ENCODE assay signal across 19 cellular contexts in the genomic region with DNA sequence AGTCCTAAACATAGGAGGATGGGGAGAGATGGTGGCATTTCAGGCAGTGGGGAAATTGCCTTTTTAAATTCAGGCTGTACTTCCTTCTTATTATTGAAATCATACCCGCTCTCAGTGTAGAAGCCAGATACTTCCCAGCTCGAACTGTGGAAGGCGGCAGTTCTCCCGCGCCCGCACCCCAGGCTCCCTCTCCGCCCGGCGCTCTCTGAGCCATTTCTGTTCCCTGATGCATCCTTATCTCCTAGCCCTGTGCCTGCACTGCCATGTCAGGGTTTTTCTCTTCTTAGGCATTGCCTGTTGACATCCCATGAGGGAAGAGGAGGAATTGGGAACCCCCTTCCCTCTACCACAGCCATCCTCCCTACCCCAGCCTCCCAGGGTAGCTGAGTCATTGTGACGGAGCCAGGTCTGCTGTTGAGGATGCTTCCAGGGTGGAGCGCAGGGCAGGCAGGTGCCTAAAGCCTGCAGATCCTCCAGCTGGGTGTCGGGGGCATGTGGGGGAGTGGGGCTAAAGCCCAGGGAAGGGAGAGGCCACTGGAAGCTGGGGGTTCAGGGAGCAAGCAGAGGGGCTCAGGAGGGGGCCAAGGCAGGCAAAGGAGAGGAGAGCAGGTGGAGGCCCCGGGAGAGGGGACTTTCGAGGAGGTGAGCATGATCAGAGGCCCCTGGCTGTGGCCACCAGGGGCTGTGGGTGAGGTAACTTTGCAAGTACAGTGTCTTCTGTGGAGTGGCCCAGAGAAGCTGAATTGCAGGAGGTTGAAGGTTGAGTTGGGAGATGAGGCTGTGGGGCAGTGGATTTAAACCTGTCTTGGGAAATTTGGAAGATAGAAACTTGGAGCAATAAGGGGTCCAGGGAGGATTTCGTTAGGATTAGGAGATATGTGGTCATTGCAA. TPM values are rescaled to one million over a fixed set of nuclear protein-coding genes. Genes with fewer than 3 reads are reported as not detected.
DNase-seq lines count a peak whose midpoint lies in the region; ATAC-seq and TF ChIP-seq lines count a peak whose summit lies in the region.
"Had no signal": no experiment of that assay in that cellular context is flagged by ENCODE, and none has a peak within 500 bp of the region (broad histone marks: within the 10 kb centered on the region; RNA-seq: fewer than 3 reads in every experiment).

No MANE protein-coding gene starts in this region.

- no peak for TF ChIP-seq CTCF in chondrocyte (IDR thresholded peaks at IDR 0.05)

- H3K36me3 ChIP-seq in H7 (replicated peaks; ENCODE audit: control insufficient read depth, insufficient read depth, low read length) (peaks cover 3% of the 10 kb centered on the region; the same call in 1 of the 2 replicates), neuronal stem cell (replicated peaks in 1 of 2; ENCODE audit: control insufficient read depth in 2 of 2, insufficient read depth in 2 of 2, low read length in 2 of 2) (no peaks in the 10 kb centered on the region)

- H3K4me1 Mint-ChIP-seq in chondrocyte (ENCODE audit: low read depth), result peaks cover 6% of the 10 kb centered on the region
- H3K4me1 Mint-ChIP-seq in activated T-helper 1 cell treated with anti-CD3 and anti-CD28 coated beads, Interleukin-12 subunit alpha, Interleukin-12 subunit beta, Interleukin-2, Interleukin-4 antibody, amounts not matched to agents 30 ng/mL and 10 ng/mL and 1 ng/mL, durations not matched to agents 14 hours and 24 hours and 36 hours (ENCODE audit: low read depth), result no peaks in the 10 kb centered on the region
- H3K4me1 Mint-ChIP-seq: T-cell had no signal

- H3K4me3 Mint-ChIP-seq in chondrocyte (ENCODE audit: unreplicated experiment), result no peak overlapping the region
- H3K4me3 Mint-ChIP-seq in activated T-helper 1 cell treated with anti-CD3 and anti-CD28 coated beads, Interleukin-12 subunit alpha, Interleukin-12 subunit beta, Interleukin-2, Interleukin-4 antibody, amounts not matched to agents 30 ng/mL and 10 ng/mL and 1 ng/mL, durations not matched to agents 14 hours and 24 hours and 36 hours, result no peak overlapping the region
- H3K4me3 Mint-ChIP-seq: HFFc6, T-cell had no signal

- H2AFZ ChIP-seq in neuronal stem cell (ENCODE audit: low read length), result no peak overlapping the region

- H3K79me1 ChIP-seq in neuronal stem cell (ENCODE audit: low read depth, low read length), result peaks cover 2% of the 10 kb centered on the region

- WGBS in neuronal stem cell (ENCODE audit: extremely low coverage in 2 of 2, insufficient read length in 2 of 2, insufficient replicate concordance in 1 of 2), 2 donors, result no CpG with 5 or more reads among the region's 15 CpGs

- peak overlapping the region; percentile 66 for H3K23ac ChIP-seq in neuronal stem cell (ENCODE audit: low read depth, low read length, poor library complexity)

- no peak overlapping the region for H3K4me3 ChIP-seq in H7 (ENCODE audit: insufficient read depth, low read depth, low read length)
- no peak overlapping the region for H3K4me3 ChIP-seq in neuronal stem cell (ENCODE audit: low read length in 2 of 2)

- H3K9ac ChIP-seq in neuronal stem cell (ENCODE audit: low read depth, low read length, poor library complexity), result no peak overlapping the region
- H3K9ac ChIP-seq: KMS-11 had no signal

- no peak overlapping the region for H2BK120ac ChIP-seq in neuronal stem cell (ENCODE audit: low read depth, low read length)

- intact Hi-C loops in activated T-helper 1 cell treated with anti-CD3 and anti-CD28 coated beads, Interleukin-12 subunit alpha, Interleukin-12 subunit beta, Interleukin-2, Interleukin-4 antibody, amounts not matched to agents 30 ng/mL and 10 ng/mL and 1 ng/mL, durations not matched to agents 14 hours and 24 hours and 36 hours (cut with micrococcal nuclease), result no loop called here

- H4K91ac ChIP-seq in neuronal stem cell (ENCODE audit: low read depth, low read length, poor library complexity), result no peak overlapping the region

- H3K27ac ChIP-seq in neuronal stem cell (replicated peaks; ENCODE audit: low read length), result no peak overlapping the region
- H3K27ac ChIP-seq: KMS-11 had no signal

- no peak overlapping the region for H2BK5ac ChIP-seq in neuronal stem cell (ENCODE audit: low read length)

- no peak overlapping the region for H2BK12ac ChIP-seq in neuronal stem cell (ENCODE audit: low read length)

- H3K4ac ChIP-seq in neuronal stem cell (ENCODE audit: low read length), result no peak overlapping the region

- peaks cover 0 to under 1% of the 10 kb centered on the region in 2 donors for H3K9me3 ChIP-seq in neuronal stem cell (replicated peaks in 1 of 2; ENCODE audit: control insufficient read depth in 2 of 2, insufficient read depth in 1 of 2, low read depth in 1 of 2, low read length in 2 of 2)

- DNase-seq in D341Med (ENCODE audit: low spot score) (peak; percentile 30), H7 (peak; percentile 70), chondrocyte (ENCODE audit: low spot score) (no peak), neuronal stem cell (ENCODE audit: low spot score) (no peak)
- DNase-seq in stimulated activated CD8-positive, alpha-beta memory T cell treated with anti-CD3 and anti-CD28 coated beads, Interleukin-4, amount 100 ng/mL, for 48 hours, result no peak
- no peak for DNase-seq in activated T-helper 1 cell treated with anti-CD3 and anti-CD28 coated beads, Interleukin-12 subunit alpha, Interleukin-12 subunit beta, Interleukin-2, Interleukin-4 antibody, amounts not matched to agents 30 ng/mL and 10 ng/mL and 1 ng/mL, durations not matched to agents 14 hours and 24 hours and 36 hours (ENCODE audit: low spot score)
- DNase-seq: ACHN, GDM1, HFFc6, IMR-90, MM.1S, NCI-H2029, NCI-H446 treated with DMSO at 0.1 percent for 48 hours, NCI-H526 treated with DMSO at 0.1 percent for 48 hours, Right ventricle myocardium superior, RPMI8226, T-cell had no signal

- H3K14ac ChIP-seq in neuronal stem cell (ENCODE audit: low read length), result no peak overlapping the region

- H2AK5ac ChIP-seq in neuronal stem cell (ENCODE audit: low read depth, low read length), result no peak overlapping the region

- H3K27me3 Mint-ChIP-seq in chondrocyte (ENCODE audit: low read depth), result peaks cover 8% of the 10 kb centered on the region
- H3K27me3 Mint-ChIP-seq in activated T-helper 1 cell treated with anti-CD3 and anti-CD28 coated beads, Interleukin-12 subunit alpha, Interleukin-12 subunit beta, Interleukin-2, Interleukin-4 antibody, amounts not matched to agents 30 ng/mL and 10 ng/mL and 1 ng/mL, durations not matched to agents 14 hours and 24 hours and 36 hours (ENCODE audit: insufficient read depth), result no peaks in the 10 kb centered on the region

- no peak overlapping the region for H3K4me2 ChIP-seq in neuronal stem cell (ENCODE audit: insufficient read depth, low read length, poor library complexity, severe bottlenecking)
- H3K4me2 ChIP-seq: KMS-11 had no signal

- H3K18ac ChIP-seq in neuronal stem cell (ENCODE audit: low read length), result no peak overlapping the region

- H2BK15ac ChIP-seq in neuronal stem cell (ENCODE audit: low read length), result no peak overlapping the region

- no peaks in the 10 kb centered on the region for H3K4me1 ChIP-seq in neuronal stem cell (ENCODE audit: control insufficient read depth in 2 of 2, insufficient read depth in 1 of 2, low read depth in 1 of 2, low read length in 2 of 2)

- no peaks in the 10 kb centered on the region for H3K27me3 ChIP-seq in H7 (ENCODE audit: control insufficient read depth, insufficient read depth, low read length)
- H3K27me3 ChIP-seq in neuronal stem cell (ENCODE audit: control insufficient read depth in 3 of 3, insufficient read depth in 3 of 3, low read depth in 1 of 3, low read length in 3 of 3), result peaks cover 0 to 57% (median 0%) of the 10 kb centered on the region in 3 experiments

- peaks cover 4% of the 10 kb centered on the region for H3K9me3 Mint-ChIP-seq in chondrocyte (ENCODE audit: low read depth)
- H3K9me3 Mint-ChIP-seq in activated T-helper 1 cell treated with anti-CD3 and anti-CD28 coated beads, Interleukin-12 subunit alpha, Interleukin-12 subunit beta, Interleukin-2, Interleukin-4 antibody, amounts not matched to agents 30 ng/mL and 10 ng/mL and 1 ng/mL, durations not matched to agents 14 hours and 24 hours and 36 hours, result no peaks in the 10 kb centered on the region
- H3K9me3 Mint-ChIP-seq: T-cell had no signal

- no peaks in the 10 kb centered on the region for H3K36me3 Mint-ChIP-seq in chondrocyte (ENCODE audit: low read depth)
- H3K36me3 Mint-ChIP-seq in activated T-helper 1 cell treated with anti-CD3 and anti-CD28 coated beads, Interleukin-12 subunit alpha, Interleukin-12 subunit beta, Interleukin-2, Interleukin-4 antibody, amounts not matched to agents 30 ng/mL and 10 ng/mL and 1 ng/mL, durations not matched to agents 14 hours and 24 hours and 36 hours (ENCODE audit: low read depth), result no peaks in the 10 kb centered on the region
- H3K36me3 Mint-ChIP-seq: T-cell had no signal

- no peak overlapping the region for H4K8ac ChIP-seq in neuronal stem cell (ENCODE audit: low read depth, low read length)

- ATAC-seq in HG02610 (IDR thresholded peaks at IDR 0.05; ENCODE audit: unreplicated experiment), result no peak
- ATAC-seq: T-cell had no signal

- H3K27ac Mint-ChIP-seq in chondrocyte (ENCODE audit: unreplicated experiment), result peak overlapping the region; percentile 3
- no peak overlapping the region for H3K27ac Mint-ChIP-seq in activated T-helper 1 cell treated with anti-CD3 and anti-CD28 coated beads, Interleukin-12 subunit alpha, Interleukin-12 subunit beta, Interleukin-2, Interleukin-4 antibody, amounts not matched to agents 30 ng/mL and 10 ng/mL and 1 ng/mL, durations not matched to agents 14 hours and 24 hours and 36 hours
- H3K27ac Mint-ChIP-seq: HFFc6, T-cell had no signal

RNA-seq across cellular contexts. Expression of a gene that starts 16.2 kb away (rescaled TPM):
- 84.9 and 91.8 TPM in 2 replicates for total RNA-seq in H7 (2014; rRNA removed; shearing (Covaris generic))
- total RNA-seq in chondrocyte, result 0.95 to 7.3 TPM (median 1.2 TPM) in 3 replicates
- polyA plus RNA-seq in neuronal stem cell (2013, experiment 1 of 2), result 0.03 TPM
- 0.07 TPM for polyA plus RNA-seq in neuronal stem cell (2013, experiment 2 of 2)
- total RNA-seq in activated T-helper 1 cell treated with anti-CD3 and anti-CD28 coated beads, Interleukin-12 subunit alpha, Interleukin-12 subunit beta, Interleukin-2, Interleukin-4 antibody, amounts not matched to agents 30 ng/mL and 10 ng/mL and 1 ng/mL, durations not matched to agents 14 hours and 24 hours and 36 hours, result 0.05 TPM in 2 replicates
- total RNA-seq: HFFc6, IMR-90 had no signal
- polyA plus RNA-seq: IMR-90 had no signal

Comparison
In these comparisons a context has a peak if more than half of its experiments do, and no peak if none do; other contexts are left out.
1. DNase-seq: peak in D341Med (single experiment) and H7 (single experiment); none in chondrocyte (single experiment), neuronal stem cell (single experiment), stimulated activated CD8-positive, alpha-beta memory T cell treated with anti-CD3 and anti-CD28 coated beads, Interleukin-4, amount 100 ng/mL, for 48 hours (single experiment) and activated T-helper 1 cell treated with anti-CD3 and anti-CD28 coated beads, Interleukin-12 subunit alpha, Interleukin-12 subunit beta, Interleukin-2, Interleukin-4 antibody, amounts not matched to agents 30 ng/mL and 10 ng/mL and 1 ng/mL, durations not matched to agents 14 hours and 24 hours and 36 hours (single experiment).
2. RNA of a gene that starts 16.2 kb away (total RNA-seq): 84.9 to 91.8 TPM in H7; 0.95 to 7.3 TPM in chondrocyte and 0.05 TPM in activated T-helper 1 cell treated with anti-CD3 and anti-CD28 coated beads, Interleukin-12 subunit alpha, Interleukin-12 subunit beta, Interleukin-2, Interleukin-4 antibody, amounts not matched to agents 30 ng/mL and 10 ng/mL and 1 ng/mL, durations not matched to agents 14 hours and 24 hours and 36 hours; every median in the first group is over 10 times any median in the second.